Comparison of ENCODE assay signal across 13 cellular contexts in genomic region chr12:116152268-116152667, GRCh38.
DNase-seq lines count a peak whose midpoint lies in the region; ATAC-seq, FAIRE-seq and TF ChIP-seq lines count a peak whose summit lies in the region.
"Had no signal": no experiment of that assay in that cellular context is flagged by ENCODE, and none has a peak within 500 bp of the region (broad histone marks: within the 10 kb centered on the region; RNA-seq: fewer than 3 reads in every experiment).

No MANE protein-coding gene starts in this region.

- peak overlapping the region in 1 of 6 donors; percentile 17 for H3K27ac Mint-ChIP-seq in naive B cell
- H3K27ac Mint-ChIP-seq: type B pancreatic cell had no signal

- FAIRE-seq in HTR-8/SVneo (lab: Jason Lieb, UNC) = peak; percentile 76

- no peak for TF ChIP-seq POLR2A in vagina (IDR thresholded peaks at IDR 0.05)

- H3K4me1 ChIP-seq in vagina = peaks cover 57% of the 10 kb centered on the region

- intact Hi-C loops in vagina (cut with DNase I) = no loop called here

- H3K36me3 ChIP-seq in vagina = no peaks in the 10 kb centered on the region
- H3K36me3 ChIP-seq: right lobe of liver had no signal

- peaks cover 36 to 64% (median 61%) of the 10 kb centered on the region in 3 donors for H3K4me1 Mint-ChIP-seq in naive B cell

- H3K36me3 Mint-ChIP-seq in naive B cell = no peaks in the 10 kb centered on the region
- H3K36me3 Mint-ChIP-seq: type B pancreatic cell had no signal

- TF ChIP-seq CTCF in AG04450 (IDR thresholded peaks at IDR 0.05; ENCODE audit: low read depth, low read length) (no peak), cardiac fibroblast (IDR thresholded peaks at IDR 0.05; ENCODE audit: low read depth, low read length) (no peak), vagina (IDR thresholded peaks at IDR 0.05) (no peak)

- H3K4me3 ChIP-seq in AG04450 (ENCODE audit: low read depth, low read length) (no peak overlapping the region), cardiac fibroblast (replicated peaks in 1 of 2; ENCODE audit: low read depth in 2 of 2, low read length in 2 of 2) (no peak overlapping the region), vagina (no peak overlapping the region)
- H3K4me3 ChIP-seq: right lobe of liver had no signal

- H3K27me3 Mint-ChIP-seq in naive B cell = no peaks in the 10 kb centered on the region
- H3K27me3 Mint-ChIP-seq: type B pancreatic cell had no signal

- H3K27ac ChIP-seq in AG04450 (ENCODE audit: low read depth, low read length) = no peak overlapping the region
- no peak overlapping the region for H3K27ac ChIP-seq in vagina
- H3K27ac ChIP-seq: right lobe of liver had no signal

- ATAC-seq in naive B cell (ENCODE audit: low read depth in 2 of 2) = peak; percentile 50 to 76

- POLR2A ChIA-PET in AG04450 (lab: Yijun Ruan, JAX) = interaction anchor here (1.0 kb wide), 1 partner anchor 19 kb away, joined by 3 read pairs; no protein-coding TSS in a partner anchor

- DNase-seq in AG04450 (ENCODE audit: low read depth, low spot score) (peak; percentile 71), HTR-8/SVneo (ENCODE audit: insufficient read length, low spot score) (peak; percentile 41), cardiac fibroblast (ENCODE audit: low read depth in 2 of 2) (peak; percentile 85 to 93), naive B cell (no peak), SK-N-DZ (ENCODE audit: low spot score) (no peak), vagina (ENCODE audit: extremely low spot score in 2 of 2) (no peak), NCI-H1436 (lab: John Stamatoyannopoulos, UW) (no peak)
- no peak for DNase-seq in stimulated activated CD8-positive, alpha-beta memory T cell treated with anti-CD3 and anti-CD28 coated beads, Interleukin-4, amount 100 ng/mL, for 48 hours
- DNase-seq: activated T-cell treated with anti-CD3 and anti-CD28 coated beads, Interleukin-2, amount 50 U/mL, for 4 hours; dermis blood vessel endothelial cell; head of caudate nucleus; right lobe of liver had no signal

- H3K27me3 ChIP-seq in AG04450 (ENCODE audit: control insufficient read depth, insufficient read depth, low read length) = no peaks in the 10 kb centered on the region
- no peaks in the 10 kb centered on the region for H3K27me3 ChIP-seq in vagina
- H3K27me3 ChIP-seq: right lobe of liver had no signal

- no peak overlapping the region for H3K4me3 Mint-ChIP-seq in naive B cell
- H3K4me3 Mint-ChIP-seq: activated T-cell treated with anti-CD3 and anti-CD28 coated beads, Interleukin-2, amount 50 U/mL, for 4 hours; type B pancreatic cell had no signal

- CTCF ChIA-PET in AG04450 (lab: Charles Lee) = no interaction called here

- H3K9me3 ChIP-seq in AG04450 (ENCODE audit: control insufficient read depth, insufficient read depth, low read length) = no peaks in the 10 kb centered on the region
- no peaks in the 10 kb centered on the region for H3K9me3 ChIP-seq in vagina
- H3K9me3 ChIP-seq: right lobe of liver had no signal

- no peaks in the 10 kb centered on the region for H3K9me3 Mint-ChIP-seq in naive B cell
- H3K9me3 Mint-ChIP-seq: activated T-cell treated with anti-CD3 and anti-CD28 coated beads, Interleukin-2, amount 50 U/mL, for 4 hours; type B pancreatic cell had no signal

Comparison
In these comparisons a context has a peak if more than half of its experiments do, and no peak if none do; other contexts are left out.
1. DNase-seq: peak in AG04450 (single experiment), HTR-8/SVneo (single experiment) and cardiac fibroblast (2 of 2); none in naive B cell (single experiment), SK-N-DZ (single experiment), vagina (0 of 2), NCI-H1436 (single experiment) and stimulated activated CD8-positive, alpha-beta memory T cell treated with anti-CD3 and anti-CD28 coated beads, Interleukin-4, amount 100 ng/mL, for 48 hours (single experiment).